31 cellular contexts compared by ENCODE assay signal in the genomic region with DNA sequence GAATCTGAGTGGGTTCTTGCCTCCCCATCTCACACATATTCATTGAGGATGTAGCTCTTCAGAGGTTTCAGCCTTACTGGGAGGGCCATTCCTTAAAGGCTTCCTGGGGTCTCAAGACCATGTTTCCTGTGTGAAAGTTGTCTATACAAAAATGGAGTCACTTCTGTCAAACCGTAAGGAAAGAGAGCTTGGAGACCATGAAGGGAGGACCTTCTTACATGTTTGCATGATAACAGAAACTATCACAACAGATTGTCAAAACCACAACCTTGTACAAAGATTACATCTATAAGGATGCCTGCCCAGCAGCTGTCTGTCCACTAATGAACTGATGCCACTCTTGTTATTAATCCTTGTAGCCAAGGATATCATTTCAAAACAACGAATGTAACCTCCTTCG.
"Had no signal": no experiment of that assay in that cellular context is flagged by ENCODE, and none has a peak within 500 bp of the region (broad histone marks: within the 10 kb centered on the region; RNA-seq: fewer than 3 reads in every experiment).

No MANE protein-coding gene starts in this region.

- ATAC-seq: activated CD8-positive, alpha-beta memory T cell treated with anti-CD3 and anti-CD28 coated beads, Interleukin-2, amount 10 ng/mL, durations not matched to agents 7 days and 5 days; Right ventricle myocardium inferior had no signal

- H3K27ac Mint-ChIP-seq: activated CD4-positive, alpha-beta memory T cell treated with anti-CD3 and anti-CD28 coated beads, Interleukin-2, amount 10 ng/mL, durations not matched to agents 7 days and 5 days; activated CD8-positive, alpha-beta memory T cell treated with anti-CD3 and anti-CD28 coated beads, Interleukin-2, amount 10 ng/mL, durations not matched to agents 7 days and 5 days; activated naive CD4-positive, alpha-beta T cell treated with anti-CD3 and anti-CD28 coated beads, Interleukin-2, amount 50 U/mL, for 24 hours; activated naive CD8-positive, alpha-beta T cell treated with anti-CD3 and anti-CD28 coated beads, Interleukin-2, amount 10 ng/mL, durations not matched to agents 7 days and 5 days; activated T-helper 2 cell treated with anti-CD3 and anti-CD28 coated beads, Interferon-gamma antibody, Interleukin-2, Interleukin-4, amounts not matched to agents 10 μg/mL and 5 μg/mL and 100 μg/mL, durations not matched to agents 14 hours and 24 hours and 36 hours had no signal

- H3K4me1 Mint-ChIP-seq: activated CD4-positive, alpha-beta memory T cell treated with anti-CD3 and anti-CD28 coated beads, Interleukin-2, amount 10 ng/mL, durations not matched to agents 7 days and 5 days; activated CD8-positive, alpha-beta memory T cell treated with anti-CD3 and anti-CD28 coated beads, Interleukin-2, amount 10 ng/mL, durations not matched to agents 7 days and 5 days; activated naive CD4-positive, alpha-beta T cell treated with anti-CD3 and anti-CD28 coated beads, Interleukin-2, amount 50 U/mL, for 24 hours; activated naive CD8-positive, alpha-beta T cell treated with anti-CD3 and anti-CD28 coated beads, Interleukin-2, amount 10 ng/mL, durations not matched to agents 7 days and 5 days had no signal

- H3K27me3 Mint-ChIP-seq: activated CD4-positive, alpha-beta memory T cell treated with anti-CD3 and anti-CD28 coated beads, Interleukin-2, amount 10 ng/mL, durations not matched to agents 7 days and 5 days; activated CD8-positive, alpha-beta memory T cell treated with anti-CD3 and anti-CD28 coated beads, Interleukin-2, amount 10 ng/mL, durations not matched to agents 7 days and 5 days; activated naive CD4-positive, alpha-beta T cell treated with anti-CD3 and anti-CD28 coated beads, Interleukin-2, amount 50 U/mL, for 24 hours; activated naive CD8-positive, alpha-beta T cell treated with anti-CD3 and anti-CD28 coated beads, Interleukin-2, amount 10 ng/mL, durations not matched to agents 7 days and 5 days; central memory CD8-positive, alpha-beta T cell had no signal

- H3K4me3 Mint-ChIP-seq: activated CD4-positive, alpha-beta memory T cell treated with anti-CD3 and anti-CD28 coated beads, Interleukin-2, amount 10 ng/mL, durations not matched to agents 7 days and 5 days; activated CD8-positive, alpha-beta memory T cell treated with anti-CD3 and anti-CD28 coated beads, Interleukin-2, amount 10 ng/mL, durations not matched to agents 7 days and 5 days; activated naive CD4-positive, alpha-beta T cell treated with anti-CD3 and anti-CD28 coated beads, Interleukin-2, amount 50 U/mL, for 24 hours; activated naive CD8-positive, alpha-beta T cell treated with anti-CD3 and anti-CD28 coated beads, Interleukin-2, amount 10 ng/mL, durations not matched to agents 7 days and 5 days; central memory CD8-positive, alpha-beta T cell had no signal

- FAIRE-seq: RCC 7860 had no signal

- DNase-seq: activated CD4-positive, alpha-beta memory T cell treated with anti-CD3 and anti-CD28 coated beads, Interleukin-2, amount 10 ng/mL, durations not matched to agents 7 days and 5 days; activated CD4-positive, alpha-beta T cell treated with anti-CD3 and anti-CD28 coated beads for 1 hour; activated CD4-positive, alpha-beta T cell treated with anti-CD3 and anti-CD28 coated beads for 48 hours; activated CD4-positive, CD25-positive, alpha-beta regulatory T cell; activated CD8-positive, alpha-beta memory T cell treated with anti-CD3 and anti-CD28 coated beads for 24 hours; activated CD8-positive, alpha-beta memory T cell treated with anti-CD3 and anti-CD28 coated beads, Interleukin-2, amount 10 ng/mL, durations not matched to agents 7 days and 5 days; activated CD8-positive, alpha-beta memory T cell treated with anti-CD3 and anti-CD28 coated beads, Interleukin-2, amount 50 U/mL, for 48 hours; activated gamma-delta T cell; activated naive CD4-positive, alpha-beta T cell treated with Interleukin-2 at 50 U/mL for 16 hours; activated naive CD8-positive, alpha-beta T cell treated with anti-CD3 and anti-CD28 coated beads, Interleukin-2, amount 10 ng/mL, durations not matched to agents 7 days and 5 days; amygdala; NCI-H1105; NCI-H1417 treated with DMSO at 0.1 percent for 48 hours; NCI-H187 treated with DMSO at 0.1 percent for 48 hours; NCI-H2081; NCI-H2171 treated with DMSO at 0.1 percent for 48 hours; NCI-H2227 treated with DMSO at 0.1 percent for 48 hours; NCI-H446; NCI-H510A treated with DMSO at 0.1 percent for 48 hours; NCI-H526 treated with DMSO at 0.1 percent for 48 hours; PC-9; SIG-M5; T1000; WERI-Rb-1 had no signal

- H3K4me3 ChIP-seq: ascending aorta, cardiac muscle cell, PC-9 had no signal
